Comparison of ENCODE assay signal across 1 cellular context in the genomic region with DNA sequence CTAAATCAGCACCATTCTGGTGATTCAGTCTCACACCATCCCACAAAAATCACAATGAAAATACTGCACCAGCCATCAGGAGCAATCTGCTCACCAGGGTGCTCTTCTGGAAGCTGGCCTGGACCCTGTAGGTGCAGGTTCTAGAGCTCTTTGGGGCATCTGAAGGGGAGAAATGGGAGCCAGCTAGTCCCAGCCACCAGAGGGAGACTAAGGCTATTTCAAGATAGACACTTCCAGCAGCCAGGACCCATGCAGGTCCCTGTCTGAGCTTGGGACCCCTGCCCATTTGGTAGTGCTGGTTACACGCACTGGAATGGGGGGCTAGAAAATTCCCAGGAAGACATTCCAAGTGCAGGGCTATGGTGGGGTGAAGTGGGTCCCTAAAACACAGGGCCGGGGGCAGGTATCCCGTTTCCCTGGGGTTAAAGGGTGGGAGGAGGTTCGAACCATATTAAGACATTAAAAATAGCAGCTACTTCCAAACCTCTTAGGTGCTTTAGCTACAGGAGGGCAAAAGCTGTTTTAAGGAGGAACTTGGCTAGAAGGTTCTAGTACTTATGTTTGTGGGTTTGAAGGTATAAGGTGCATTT.
TF ChIP-seq lines count a peak whose summit lies in the region.

No MANE protein-coding gene starts in this region.

TF ChIP-seq in HEK293T, 16 proteins besides CTCF, POLR2A, EP300 and RAD21 (continued from another document):
- no peak for TF ChIP-seq BHLHE40 (IDR thresholded peaks at IDR 0.05; ENCODE audit: borderline replicate concordance)
